34 cellular contexts compared by ENCODE assay signal in the genomic region with DNA sequence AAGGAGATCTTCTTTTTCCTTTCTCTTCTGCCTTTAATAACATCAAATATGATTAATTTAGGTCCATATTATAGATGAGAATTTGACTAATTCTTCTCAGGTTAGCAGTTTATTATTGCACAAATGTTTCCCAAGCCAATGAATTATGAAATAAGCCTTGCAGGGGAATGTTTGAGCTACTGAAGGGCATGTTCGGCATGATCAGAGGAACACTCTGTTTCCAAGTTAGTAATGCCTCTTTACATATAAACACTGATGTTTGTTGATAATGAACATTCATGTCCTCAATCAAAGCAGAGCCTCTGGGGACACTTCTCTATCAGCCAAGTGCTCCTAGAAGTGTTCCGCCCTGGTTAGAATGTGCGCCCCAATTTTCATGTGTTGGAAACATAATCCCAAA. TPM values are rescaled to one million over a fixed set of nuclear protein-coding genes. Genes with fewer than 3 reads are reported as not detected.
"Had no signal": no experiment of that assay in that cellular context is flagged by ENCODE, and none has a peak within 500 bp of the region (broad histone marks: within the 10 kb centered on the region; RNA-seq: fewer than 3 reads in every experiment).

No MANE protein-coding gene starts in this region.

- H3K4me1 ChIP-seq: ascending aorta, breast epithelium, colonic mucosa, esophagus squamous epithelium, gastroesophageal sphincter had no signal

- H3K4me3 ChIP-seq: ascending aorta, breast epithelium, cardiac muscle cell, colonic mucosa, esophagus squamous epithelium, gastroesophageal sphincter had no signal

- H3K36me3 ChIP-seq: ascending aorta, breast epithelium, cardiac muscle cell, colonic mucosa, esophagus squamous epithelium, gastroesophageal sphincter, WERI-Rb-1 had no signal

- H3K9me3 ChIP-seq: ascending aorta, breast epithelium, colonic mucosa, esophagus squamous epithelium, gastroesophageal sphincter had no signal

- ATAC-seq: activated CD4-positive, CD25-positive, alpha-beta regulatory T cell treated with anti-CD3 and anti-CD28 coated beads, Interleukin-2, amount 50 U/mL, for 24 hours; activated CD8-positive, alpha-beta T cell treated with anti-CD3 and anti-CD28 coated beads for 36 hours; activated naive CD8-positive, alpha-beta T cell treated with anti-CD3 and anti-CD28 coated beads, Interleukin-2, amount 50 U/mL, for 24 hours; activated T-cell treated with anti-CD3 and anti-CD28 coated beads, Interleukin-2, amount 50 U/mL, for 4 hours; activated T-helper 17 cell treated with anti-CD3 and anti-CD28 coated beads, Interleukin-2, amount 50 U/mL, for 72 hours; gastroesophageal sphincter; T-cell had no signal

- H3K27me3 ChIP-seq: ascending aorta, cardiac muscle cell, colonic mucosa had no signal

- DNase-seq: activated B cell treated with CpG ODN at 0.5 μM for 24 hours; activated CD4-positive, alpha-beta T cell treated with anti-CD3 and anti-CD28 coated beads for 48 hours; activated CD4-positive, alpha-beta T cell treated with anti-CD3 and anti-CD28 coated beads, Interleukin-2, amount 50 U/mL, for 1 hour; activated CD4-positive, alpha-beta T cell treated with anti-CD3 and anti-CD28 coated beads, Interleukin-2, amount 50 U/mL, for 48 hours; activated CD8-positive, alpha-beta memory T cell treated with anti-CD3 and anti-CD28 coated beads for 24 hours; activated CD8-positive, alpha-beta T cell treated with anti-CD3 and anti-CD28 coated beads for 36 hours; activated effector memory CD4-positive, alpha-beta T cell treated with Interleukin-2 at 50 U/mL for 16 hours; activated gamma-delta T cell treated with Interleukin-2 at 50 U/mL for 16 hours; activated naive CD4-positive, alpha-beta T cell treated with Interleukin-2 at 50 U/mL for 16 hours; activated naive CD8-positive, alpha-beta T cell treated with anti-CD3 and anti-CD28 coated beads for 36 hours; activated naive CD8-positive, alpha-beta T cell treated with anti-CD3 and anti-CD28 coated beads, Interleukin-2, amount 50 U/mL, for 24 hours; activated T-cell treated with anti-CD3 and anti-CD28 coated beads, Interleukin-2, amount 50 U/mL, for 4 hours; central memory CD4-positive, alpha-beta T cell; cerebellar nuclear complex; colonic mucosa; effector CD8-positive, alpha-beta T cell; esophagus squamous epithelium; foreskin melanocyte; SW 1271; T-cell; T-helper 9 cell; WERI-Rb-1 had no signal

- H3K27ac ChIP-seq: ascending aorta, breast epithelium, cardiac muscle cell, colonic mucosa, epithelial cell of prostate, esophagus squamous epithelium, gastroesophageal sphincter, WERI-Rb-1 had no signal

RNA-seq across cellular contexts. Expression of gene CYP1A1, which starts 10.0 kb away (rescaled TPM):
- total RNA-seq: colonic mucosa, fibroblast of villous mesenchyme had no signal

RNA-seq across cellular contexts. Expression of gene CYP1A2, which starts 13.3 kb away (rescaled TPM):
- total RNA-seq: activated CD8-positive, alpha-beta T cell treated with anti-CD3 and anti-CD28 coated beads for 36 hours; activated naive CD8-positive, alpha-beta T cell treated with anti-CD3 and anti-CD28 coated beads for 36 hours; activated T-helper 17 cell treated with anti-CD3 and anti-CD28 coated beads, Interleukin-2, amount 50 U/mL, for 72 hours; ascending aorta; breast epithelium; cardiac muscle cell; colonic mucosa; endothelial cell of umbilical vein; esophagus squamous epithelium; fibroblast of lung; fibroblast of villous mesenchyme; gastroesophageal sphincter; glomerular endothelial cell; T-cell; T-helper 2 cell treated with Interferon-gamma antibody and Interleukin-4, amounts not matched to agents 100 ng/mL and 5 ng/mL, for 36 hours had no signal
